ENCODE assay signal across 19 cellular contexts in the genomic region with DNA sequence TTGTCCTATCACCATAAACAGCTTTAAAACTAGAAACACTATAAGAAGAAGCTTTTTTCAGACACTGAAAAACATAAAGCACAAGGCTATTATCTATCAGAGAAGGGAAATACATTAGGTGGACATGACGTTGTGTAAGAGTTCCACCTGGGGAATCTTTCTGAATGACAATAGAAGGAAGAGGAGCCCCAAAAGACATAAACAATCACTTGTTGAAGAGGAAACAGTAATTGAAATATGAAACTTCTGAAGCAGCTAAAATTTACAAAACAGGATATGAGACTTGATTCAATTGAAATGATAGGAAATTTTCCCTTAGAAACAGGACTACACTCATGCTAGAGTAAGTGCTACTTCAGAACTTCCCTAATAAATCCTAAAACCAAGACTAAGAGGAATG.
DNase-seq lines count a peak whose midpoint lies in the region; ATAC-seq, FAIRE-seq and TF ChIP-seq lines count a peak whose summit lies in the region.
"Had no signal": no experiment of that assay in that cellular context is flagged by ENCODE, and none has a peak within 500 bp of the region (broad histone marks: within the 10 kb centered on the region; RNA-seq: fewer than 3 reads in every experiment).

No MANE protein-coding gene starts in this region.

- no peaks in the 10 kb centered on the region for H3K27me3 ChIP-seq in GM23338 (ENCODE audit: insufficient read depth)

- peaks cover 4% of the 10 kb centered on the region; the same call in 1 of the 2 replicates for H3K36me3 ChIP-seq in GM23338 (ENCODE audit: insufficient read depth)
- H3K36me3 ChIP-seq: HAP-1 had no signal

- peaks cover 16% of the 10 kb centered on the region for H3K4me1 ChIP-seq in GM23338 (ENCODE audit: insufficient read depth)
- H3K4me1 ChIP-seq: Caco-2, HAP-1 had no signal

- no peak overlapping the region for H3K4me3 Mint-ChIP-seq in GM23338
- H3K4me3 Mint-ChIP-seq: CD4-positive, alpha-beta T cell had no signal

- H3K4me2 ChIP-seq in GM23338 = peak overlapping the region; percentile 30; the same call in 1 of the 2 replicates

- POLR2A ChIA-PET in RWPE1 (lab: Yijun Ruan, JAX; ENCODE audit: low non-redundant PET) = no interaction called here

- no peak overlapping the region for H3K4me3 ChIP-seq in GM23338
- H3K4me3 ChIP-seq: HAP-1, K562 had no signal

- no peaks in the 10 kb centered on the region for H3K9me2 ChIP-seq in GM23338 (ENCODE audit: insufficient read depth)

- DNase-seq in GM23338 (ENCODE audit: low spot score) = no peak
- peak; percentile 48 for DNase-seq in NCI-H69 (lab: John Stamatoyannopoulos, UW)
- DNase-seq in glomerular endothelial cell (ENCODE audit: extremely low read depth, low read depth, low spot score) = peak; percentile 23
- DNase-seq in RWPE1 (ENCODE audit: low spot score) = no peak
- no peak for DNase-seq in nucleus accumbens (lab: John Stamatoyannopoulos, UW)
- DNase-seq in RCC 7860 (ENCODE audit: low spot score) = no peak
- DNase-seq: AML-193; Caco-2; CD4-positive, alpha-beta T cell; IMR-90 had no signal

- no peak for FAIRE-seq in RCC 7860 (lab: Jason Lieb, UNC)
- FAIRE-seq: D721Med, G401.6, GM12891, H1, HTR-8/SVneo, K562 had no signal

- H2AFZ ChIP-seq in GM23338 = no peak overlapping the region

- peaks cover 35% of the 10 kb centered on the region for H3K9me3 Mint-ChIP-seq in GM23338

- H3K27ac ChIP-seq in GM23338 (ENCODE audit: low read depth) = no peak overlapping the region
- no peak overlapping the region for H3K27ac ChIP-seq in RWPE1
- H3K27ac ChIP-seq: C4-2B had no signal

- CTCF ChIA-PET in RWPE1 (lab: Yijun Ruan, JAX) = no interaction called here

- peak overlapping the region; percentile 63 for H3K27ac Mint-ChIP-seq in GM23338
- H3K27ac Mint-ChIP-seq: CD4-positive, alpha-beta T cell had no signal

- TF ChIP-seq CTCF in GM23338 (conservative IDR thresholded peaks at IDR 0.05; ENCODE audit: low read depth in 2 of 2) (no peak), RWPE1 (conservative IDR thresholded peaks at IDR 0.05; ENCODE audit: low read depth) (no peak)

- H3K79me2 ChIP-seq in GM23338 (replicated peaks; ENCODE audit: insufficient read depth) = no peaks in the 10 kb centered on the region

- H3K27me3 Mint-ChIP-seq in GM23338 (ENCODE audit: insufficient read depth, low read depth, poor library complexity) = peaks cover 3% of the 10 kb centered on the region
- H3K27me3 Mint-ChIP-seq: CD4-positive, alpha-beta T cell had no signal

- no peak for ATAC-seq in GM23338
- ATAC-seq in HG02840 (IDR thresholded peaks at IDR 0.05; ENCODE audit: low FRiP score, unreplicated experiment) = no peak
- ATAC-seq: K562 had no signal

- H4K20me1 ChIP-seq in GM23338 (replicated peaks; ENCODE audit: insufficient read depth) = no peaks in the 10 kb centered on the region

- H3F3A ChIP-seq in GM23338 (replicated peaks; ENCODE audit: low read depth) = no peaks in the 10 kb centered on the region

- H3K4me1 Mint-ChIP-seq in GM23338 = peaks cover 13% of the 10 kb centered on the region

- H3K36me3 Mint-ChIP-seq in GM23338 (ENCODE audit: low read depth) = peaks cover 30% of the 10 kb centered on the region; the same call in 2 of the 3 replicates

TF ChIP-seq in GM23338, 12 proteins besides CTCF, POLR2A, EP300 and RAD21 (continues in another document):
- TF ChIP-seq CREB1 (CRISPR knock-in tag; IDR thresholded peaks at IDR 0.05; ENCODE audit: low read depth) (no peak), JUNB (IDR thresholded peaks at IDR 0.05; ENCODE audit: unreplicated experiment) (no peak), ZNF462 (CRISPR knock-in tag; IDR thresholded peaks at IDR 0.05) (no peak), POLR2AphosphoS5 (IDR thresholded peaks at IDR 0.05; ENCODE audit: low read depth) (no peak), ZNF114 (CRISPR knock-in tag; IDR thresholded peaks at IDR 0.05) (no peak), STAT1 (IDR thresholded peaks at IDR 0.05; ENCODE audit: unreplicated experiment) (no peak), ETS1 (IDR thresholded peaks at IDR 0.05) (no peak), EZH2phosphoT487 (IDR thresholded peaks at IDR 0.05; ENCODE audit: unreplicated experiment) (no peak), EZH2 (IDR thresholded peaks at IDR 0.05; ENCODE audit: low read depth, unreplicated experiment) (no peak), NANOG (IDR thresholded peaks at IDR 0.05; ENCODE audit: borderline replicate concordance) (no peak)

Comparison
In these comparisons a context has a peak if more than half of its experiments do, and no peak if none do; other contexts are left out.
1. DNase-seq: peak in NCI-H69 (single experiment) and glomerular endothelial cell (single experiment); none in GM23338 (single experiment), RWPE1 (single experiment), nucleus accumbens (0 of 56) and RCC 7860 (single experiment).